28 cellular contexts compared by ENCODE assay signal in genomic region chr2:235516257-235516656, GRCh38.
"Had no signal": no experiment of that assay in that cellular context is flagged by ENCODE, and none has a peak within 500 bp of the region (broad histone marks: within the 10 kb centered on the region; RNA-seq: fewer than 3 reads in every experiment).

No MANE protein-coding gene starts in this region.

- H3K27ac ChIP-seq: ovary, parathyroid adenoma, psoas muscle, skin epidermis, spleen, suprapubic skin, testis, tibial artery, upper lobe of right lung, uterus had no signal

- ATAC-seq: naive thymus-derived CD8-positive, alpha-beta T cell; natural killer cell treated with Interleukin-12 subunit alpha and Interleukin-12 subunit beta and Interleukin-15 and Interleukin-18, amount 100 ng/mL, for 72 hours; psoas muscle; right cardiac atrium; sciatic nerve; stimulated activated memory B cell treated with anti-CD40 and anti-IgM and Interleukin-4, amounts not matched to agents 10 μg/mL and 1 μg/mL and 100 μg/mL, for 72 hours; stimulated activated naive CD8-positive, alpha-beta T cell treated with anti-CD3 and anti-CD28 coated beads, Interleukin-15, amount 100 ng/mL, for 72 hours; stimulated activated naive CD8-positive, alpha-beta T cell treated with anti-CD3 and anti-CD28 coated beads, Interleukin-15, Interleukin-2, amounts not matched to agents 100 U/mL and 50 U/mL, for 24 hours; upper lobe of right lung had no signal

- H3K4me2 ChIP-seq: smooth muscle cell had no signal

- H3K4me1 ChIP-seq: testis, uterus had no signal

- H3K9ac ChIP-seq: parathyroid adenoma had no signal

- H3K27me3 ChIP-seq: ovary, suprapubic skin, testis, tibial artery, upper lobe of right lung, uterus had no signal

- H3K36me3 ChIP-seq: ovary, spleen, suprapubic skin, tibial artery, upper lobe of right lung, uterus had no signal

- H2AFZ ChIP-seq: parathyroid adenoma had no signal

- H3K4me3 ChIP-seq: ovary, psoas muscle, skin epidermis, smooth muscle cell, spleen, suprapubic skin, testis, tibial artery, upper lobe of right lung, uterus had no signal

- DNase-seq: naive B cell; nephron progenitor cell; occipital lobe; ovary; psoas muscle; right cardiac atrium; stimulated activated CD4-positive, alpha-beta T cell treated with anti-CD3 and anti-CD28 coated beads, Interleukin-12 subunit alpha, Interleukin-12 subunit beta, amount 100 ng/mL, for 4 hours; stimulated activated CD4-positive, alpha-beta T cell treated with anti-CD3 and anti-CD28 coated beads, Interleukin-1b, Interleukin-23, amount 100 ng/mL, for 48 hours; stimulated activated CD4-positive, alpha-beta T cell treated with anti-CD3 and anti-CD28 coated beads, Interleukin-4, amount 100 ng/mL, for 1 hour; stimulated activated CD4-positive, alpha-beta T cell treated with anti-CD3 and anti-CD28 coated beads, Interleukin-4, amount 100 ng/mL, for 4 hours; stimulated activated CD8-positive, alpha-beta memory T cell treated with anti-CD3 and anti-CD28 coated beads, Interleukin-4, amount 100 ng/mL, for 48 hours; stimulated activated naive CD4-positive, alpha-beta T cell; stimulated activated naive CD8-positive, alpha-beta T cell treated with anti-CD3 and anti-CD28 coated beads, Interleukin-15, amount 100 ng/mL, for 72 hours; stimulated activated naive CD8-positive, alpha-beta T cell treated with anti-CD3 and anti-CD28 coated beads, Interleukin-15, Interleukin-2, amounts not matched to agents 100 U/mL and 50 U/mL, for 24 hours; substantia nigra; testis; tibial artery; upper lobe of right lung; uterus had no signal

- H3K9me3 ChIP-seq: ovary, psoas muscle, suprapubic skin, testis, tibial artery, upper lobe of right lung, uterus had no signal
